Comparison of ENCODE assay signal across 24 cellular contexts in the genomic region with DNA sequence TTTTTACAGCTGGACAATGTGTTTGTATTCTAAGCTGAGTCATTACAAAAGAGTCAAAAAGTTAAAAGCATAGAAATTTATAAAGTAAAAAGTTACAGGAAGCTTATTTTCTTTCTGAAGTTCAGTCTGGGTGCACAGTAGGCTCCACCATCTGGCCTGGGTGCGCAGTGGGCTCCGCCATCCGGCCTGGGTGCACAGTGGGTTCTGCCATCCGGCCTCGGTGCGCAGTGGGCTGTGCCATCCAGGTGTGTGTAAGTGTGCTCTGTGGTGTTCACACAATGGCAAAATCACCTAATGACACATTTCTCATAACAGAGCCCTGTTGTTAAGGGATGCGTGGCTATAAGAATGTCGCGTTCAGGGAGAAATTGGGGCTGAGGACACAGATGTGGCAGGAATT.
"Had no signal": no experiment of that assay in that cellular context is flagged by ENCODE, and none has a peak within 500 bp of the region (broad histone marks: within the 10 kb centered on the region; RNA-seq: fewer than 3 reads in every experiment).

No MANE protein-coding gene starts in this region.

- H3K27ac ChIP-seq: ascending aorta, breast epithelium, cardiac muscle cell, colonic mucosa had no signal

- H3K4me3 Mint-ChIP-seq: activated CD4-positive, alpha-beta memory T cell treated with anti-CD3 and anti-CD28 coated beads for 36 hours; activated CD4-positive, alpha-beta T cell treated with anti-CD3 and anti-CD28 coated beads for 36 hours; activated CD4-positive, alpha-beta T cell treated with anti-CD3 and anti-CD28 coated beads, Interleukin-2, amount 10 ng/mL, durations not matched to agents 24 days and 14 days; activated CD8-positive, alpha-beta T cell treated with anti-CD3 and anti-CD28 coated beads, Interleukin-2, amount 10 ng/mL, durations not matched to agents 7 days and 5 days; activated naive CD8-positive, alpha-beta T cell treated with anti-CD3 and anti-CD28 coated beads, Interleukin-2, amount 10 ng/mL, durations not matched to agents 7 days and 5 days; activated T-cell treated with anti-CD3 and anti-CD28 coated beads, Interleukin-2, amount 50 U/mL, for 4 hours; activated T-helper 17 cell treated with anti-CD3 and anti-CD28 coated beads, Interleukin-2, amount 50 U/mL, for 72 hours; brain had no signal

- H3K27me3 Mint-ChIP-seq: activated CD4-positive, alpha-beta memory T cell treated with anti-CD3 and anti-CD28 coated beads for 36 hours; activated CD4-positive, alpha-beta T cell treated with anti-CD3 and anti-CD28 coated beads for 36 hours; activated CD4-positive, alpha-beta T cell treated with anti-CD3 and anti-CD28 coated beads, Interleukin-2, amount 10 ng/mL, durations not matched to agents 24 days and 14 days; activated naive CD8-positive, alpha-beta T cell treated with anti-CD3 and anti-CD28 coated beads, Interleukin-2, amount 10 ng/mL, durations not matched to agents 7 days and 5 days; activated T-helper 17 cell treated with anti-CD3 and anti-CD28 coated beads, Interleukin-2, amount 50 U/mL, for 72 hours had no signal

- H3K36me3 ChIP-seq: ascending aorta, breast epithelium, cardiac muscle cell, colonic mucosa had no signal

- DNase-seq: activated CD4-positive, alpha-beta memory T cell treated with anti-CD3 and anti-CD28 coated beads for 36 hours; activated CD4-positive, alpha-beta T cell treated with anti-CD3 and anti-CD28 coated beads for 36 hours; activated CD4-positive, alpha-beta T cell treated with anti-CD3 and anti-CD28 coated beads, Interleukin-2, amount 10 ng/mL, durations not matched to agents 24 days and 14 days; activated CD4-positive, CD25-positive, alpha-beta regulatory T cell; activated CD4-positive, CD25-positive, alpha-beta regulatory T cell treated with anti-CD3 and anti-CD28 coated beads, Interleukin-2, amount 50 U/mL, for 72 hours; activated CD8-positive, alpha-beta T cell treated with anti-CD3 and anti-CD28 coated beads, Interleukin-2, amount 10 ng/mL, durations not matched to agents 7 days and 5 days; activated effector memory CD4-positive, alpha-beta T cell treated with Interleukin-2 at 50 U/mL for 16 hours; activated gamma-delta T cell treated with Interleukin-2 at 50 U/mL for 16 hours; activated naive CD4-positive, alpha-beta T cell treated with Interleukin-2 at 50 U/mL for 16 hours; activated naive CD8-positive, alpha-beta T cell treated with anti-CD3 and anti-CD28 coated beads, Interleukin-2, amount 10 ng/mL, durations not matched to agents 7 days and 5 days; activated T-cell treated with anti-CD3 and anti-CD28 coated beads, Interleukin-2, amount 50 U/mL, for 4 hours; central memory CD4-positive, alpha-beta T cell; cerebellar nuclear complex; colonic mucosa; effector CD8-positive, alpha-beta T cell; foreskin fibroblast; T-helper 2 cell had no signal

- H3K9me3 Mint-ChIP-seq: activated CD4-positive, alpha-beta memory T cell treated with anti-CD3 and anti-CD28 coated beads for 36 hours; activated CD4-positive, alpha-beta T cell treated with anti-CD3 and anti-CD28 coated beads, Interleukin-2, amount 10 ng/mL, durations not matched to agents 24 days and 14 days; activated naive CD4-positive, alpha-beta T cell treated with anti-CD3 and anti-CD28 coated beads, Interleukin-2, amount 50 U/mL, for 72 hours; activated naive CD8-positive, alpha-beta T cell treated with anti-CD3 and anti-CD28 coated beads, Interleukin-2, amount 10 ng/mL, durations not matched to agents 7 days and 5 days; activated T-cell treated with anti-CD3 and anti-CD28 coated beads, Interleukin-2, amount 50 U/mL, for 4 hours; activated T-helper 17 cell treated with anti-CD3 and anti-CD28 coated beads, Interleukin-2, amount 50 U/mL, for 72 hours had no signal

- H3K27me3 ChIP-seq: ascending aorta, breast epithelium, cardiac muscle cell, colonic mucosa had no signal

- H3K27ac Mint-ChIP-seq: activated CD4-positive, alpha-beta memory T cell treated with anti-CD3 and anti-CD28 coated beads for 36 hours; activated CD4-positive, alpha-beta T cell treated with anti-CD3 and anti-CD28 coated beads for 36 hours; activated CD4-positive, alpha-beta T cell treated with anti-CD3 and anti-CD28 coated beads, Interleukin-2, amount 10 ng/mL, durations not matched to agents 24 days and 14 days; activated CD8-positive, alpha-beta T cell treated with anti-CD3 and anti-CD28 coated beads, Interleukin-2, amount 10 ng/mL, durations not matched to agents 7 days and 5 days; activated naive CD8-positive, alpha-beta T cell treated with anti-CD3 and anti-CD28 coated beads, Interleukin-2, amount 10 ng/mL, durations not matched to agents 7 days and 5 days; activated T-helper 17 cell treated with anti-CD3 and anti-CD28 coated beads, Interleukin-2, amount 50 U/mL, for 72 hours; brain had no signal

- H3K4me1 Mint-ChIP-seq: activated CD4-positive, alpha-beta T cell treated with anti-CD3 and anti-CD28 coated beads for 36 hours; activated CD4-positive, alpha-beta T cell treated with anti-CD3 and anti-CD28 coated beads, Interleukin-2, amount 10 ng/mL, durations not matched to agents 24 days and 14 days; activated naive CD8-positive, alpha-beta T cell treated with anti-CD3 and anti-CD28 coated beads, Interleukin-2, amount 10 ng/mL, durations not matched to agents 7 days and 5 days; brain had no signal

- H3K4me1 ChIP-seq: ascending aorta, breast epithelium had no signal

- H3K4me3 ChIP-seq: ascending aorta, breast epithelium, cardiac muscle cell, colonic mucosa had no signal

- H3K9me3 ChIP-seq: ascending aorta, breast epithelium, colonic mucosa had no signal

- H3K36me3 Mint-ChIP-seq: activated CD4-positive, alpha-beta memory T cell treated with anti-CD3 and anti-CD28 coated beads for 36 hours; activated naive CD4-positive, alpha-beta T cell treated with anti-CD3 and anti-CD28 coated beads, Interleukin-2, amount 50 U/mL, for 72 hours; activated naive CD8-positive, alpha-beta T cell treated with anti-CD3 and anti-CD28 coated beads, Interleukin-2, amount 10 ng/mL, durations not matched to agents 7 days and 5 days; brain had no signal

- ATAC-seq: activated CD4-positive, alpha-beta T cell treated with anti-CD3 and anti-CD28 coated beads for 36 hours; activated CD8-positive, alpha-beta T cell treated with anti-CD3 and anti-CD28 coated beads, Interleukin-2, amount 10 ng/mL, durations not matched to agents 7 days and 5 days; activated naive CD4-positive, alpha-beta T cell treated with anti-CD3 and anti-CD28 coated beads, Interleukin-2, amount 50 U/mL, for 72 hours; activated T-cell treated with anti-CD3 and anti-CD28 coated beads, Interleukin-2, amount 50 U/mL, for 4 hours; activated T-helper 17 cell treated with anti-CD3 and anti-CD28 coated beads, Interleukin-2, amount 50 U/mL, for 72 hours; esophagus mucosa had no signal
